ENCODE assay signal across 8 cellular contexts in genomic region chr15:62549345-62549970, GRCh38.
DNase-seq lines count a peak whose midpoint lies in the region; ATAC-seq and TF ChIP-seq lines count a peak whose summit lies in the region.

No MANE protein-coding gene starts in this region.

- peak in 2 of 3 donors; percentile 4 for DNase-seq in stimulated activated CD4-positive, alpha-beta T cell treated with anti-CD3 and anti-CD28 coated beads, Interleukin-12 subunit alpha, Interleukin-12 subunit beta, amount 100 ng/mL, for 48 hours (ENCODE audit: low read depth in 2 of 3, low spot score in 1 of 3)
- no peak for DNase-seq in stimulated activated CD4-positive, alpha-beta T cell treated with anti-CD3 and anti-CD28 coated beads, Interleukin-12 subunit alpha, Interleukin-12 subunit beta, amount 100 ng/mL, for 4 hours
- DNase-seq in PC-9 (peak in 1 of 2 experiments; percentile 19), fibroblast of the conjunctiva (ENCODE audit: low read depth) (peak; percentile 32), AG08396 (ENCODE audit: low spot score) (no peak), GM19240 (ENCODE audit: insufficient read length, low spot score) (no peak), SKM-1 (lab: John Stamatoyannopoulos, UW; ENCODE audit: unreplicated experiment) (no peak)

- H3K9me2 ChIP-seq in PC-9 (ENCODE audit: insufficient read depth) = no peaks in the 10 kb centered on the region

- no peak overlapping the region for H2AFZ ChIP-seq in PC-9

- H4K20me1 ChIP-seq in PC-9 (ENCODE audit: insufficient read depth) = no peaks in the 10 kb centered on the region

- no peaks in the 10 kb centered on the region for H3K4me1 ChIP-seq in PC-9 (replicated peaks; ENCODE audit: insufficient read depth)

- H3K4me3 ChIP-seq in PC-9 = no peak overlapping the region

- H3K27me3 ChIP-seq in PC-9 (ENCODE audit: insufficient read depth, low read depth) = no peaks in the 10 kb centered on the region

- POLR2A ChIA-PET in PC-9 (lab: Charles Lee; ENCODE audit: unreplicated experiment) = interaction anchor here (0.6 kb wide), 1 partner anchor 669 kb away, joined by 5 read pairs; no protein-coding TSS in a partner anchor

- no peaks in the 10 kb centered on the region for H3K9me3 ChIP-seq in PC-9 (ENCODE audit: insufficient read depth, low read depth)

- no peaks in the 10 kb centered on the region for H3K79me2 ChIP-seq in PC-9 (ENCODE audit: low read depth)

- CTCF ChIA-PET in PC-9 (lab: Charles Lee) = interaction anchor here (0.6 kb wide), 1 partner anchor 58 kb away, joined by 3 read pairs; no protein-coding TSS in a partner anchor

- intact Hi-C loops in PC-9 (cut with micrococcal nuclease; ENCODE audit: unreplicated experiment) = no loop called here

- no peak overlapping the region for H3K27ac ChIP-seq in PC-9

- H3K4me2 ChIP-seq in PC-9 = no peak overlapping the region

- ATAC-seq in GM19467 (IDR thresholded peaks at IDR 0.05; ENCODE audit: unreplicated experiment) = no peak

- TF ChIP-seq CTCF in PC-9 (conservative IDR thresholded peaks at IDR 0.05) = peak; percentile 70

- no peaks in the 10 kb centered on the region for H3K36me3 ChIP-seq in PC-9 (ENCODE audit: low read depth)

- no TSS peak for BruUV-seq in PC-9 (replicated peaks; lab: Mats Ljungman, UMichigan)

- H3F3A ChIP-seq in PC-9 (ENCODE audit: insufficient read depth, low read depth) = no peaks in the 10 kb centered on the region

Comparison
In these comparisons a context has a peak if more than half of its experiments do, and no peak if none do; other contexts are left out.
1. DNase-seq: peak in stimulated activated CD4-positive, alpha-beta T cell treated with anti-CD3 and anti-CD28 coated beads, Interleukin-12 subunit alpha, Interleukin-12 subunit beta, amount 100 ng/mL, for 48 hours (2 of 3) and fibroblast of the conjunctiva (single experiment); none in stimulated activated CD4-positive, alpha-beta T cell treated with anti-CD3 and anti-CD28 coated beads, Interleukin-12 subunit alpha, Interleukin-12 subunit beta, amount 100 ng/mL, for 4 hours (single experiment), AG08396 (single experiment), GM19240 (single experiment) and SKM-1 (single experiment).